Comparison of ENCODE assay signal across 27 cellular contexts in genomic region chr15:76134537-76134936, GRCh38.
"Had no signal": no experiment of that assay in that cellular context is flagged by ENCODE, and none has a peak within 500 bp of the region (broad histone marks: within the 10 kb centered on the region; RNA-seq: fewer than 3 reads in every experiment).

No MANE protein-coding gene starts in this region.

- H3K27me3 ChIP-seq: left lung, neural progenitor cell, neutrophil, right atrium auricular region, suprapubic skin, upper lobe of right lung had no signal

- H2AFZ ChIP-seq: neural progenitor cell, parathyroid adenoma had no signal

- H3K79me2 ChIP-seq: parathyroid adenoma had no signal

- H3K36me3 ChIP-seq: left lung, lower lobe of right lung, neural progenitor cell, neutrophil, right atrium auricular region, suprapubic skin, thoracic aorta, tibial artery, upper lobe of right lung had no signal

- H3K27ac Mint-ChIP-seq: natural killer cell; nephron progenitor cell; neural progenitor cell; stimulated activated naive CD8-positive, alpha-beta T cell treated with anti-CD3 and anti-CD28 coated beads, Interleukin-15, Interleukin-2, amounts not matched to agents 100 ng/mL and 50 ng/mL, for 24 hours had no signal

- H3K9me3 Mint-ChIP-seq: natural killer cell, nephron progenitor cell, neural progenitor cell had no signal

- H3K36me3 Mint-ChIP-seq: natural killer cell, neural progenitor cell had no signal

- H3K9ac ChIP-seq: neural progenitor cell, parathyroid adenoma had no signal

- H3K27ac ChIP-seq: left lung, lower lobe of right lung, neural progenitor cell, neutrophil, parathyroid adenoma, psoas muscle, right atrium auricular region, skin epidermis, suprapubic skin, thoracic aorta, tibial artery, upper lobe of right lung had no signal

- DNase-seq: hippocampal formation; kidney; left colon; left lung; lower lobe of right lung; mammary epithelial cell; mesenchymal stem cell; natural killer cell; nephron progenitor cell; occipital lobe; psoas muscle; stimulated activated CD4-positive, alpha-beta T cell treated with anti-CD3 and anti-CD28 coated beads, Interleukin-12 subunit alpha, Interleukin-12 subunit beta, amount 100 ng/mL, for 4 hours; stimulated activated CD4-positive, alpha-beta T cell treated with anti-CD3 and anti-CD28 coated beads, Interleukin-15, amount 100 ng/mL, for 24 hours; stimulated activated CD4-positive, alpha-beta T cell treated with anti-CD3 and anti-CD28 coated beads, Interleukin-2, amount 100 ng/mL, for 24 hours; stimulated activated CD4-positive, alpha-beta T cell treated with anti-CD3 and anti-CD28 coated beads, Interleukin-4, amount 100 ng/mL, for 1 hour; stimulated activated naive CD4-positive, alpha-beta T cell; tibial artery; upper lobe of right lung had no signal

- H3K9me3 ChIP-seq: left lung, lower lobe of right lung, neutrophil, psoas muscle, right atrium auricular region, suprapubic skin, thoracic aorta, tibial artery, upper lobe of right lung had no signal

- H3K4me3 Mint-ChIP-seq: natural killer cell; nephron progenitor cell; neural progenitor cell; stimulated activated naive CD8-positive, alpha-beta T cell treated with anti-CD3 and anti-CD28 coated beads, Interleukin-15, Interleukin-2, amounts not matched to agents 100 ng/mL and 50 ng/mL, for 24 hours had no signal

- H3K4me2 ChIP-seq: neural progenitor cell had no signal

- H3K4me1 Mint-ChIP-seq: natural killer cell, nephron progenitor cell, neural progenitor cell had no signal

- ATAC-seq: left colon, left lung, lower lobe of right lung, natural killer cell, psoas muscle, sciatic nerve, upper lobe of right lung had no signal

- H3K4me1 ChIP-seq: neural progenitor cell, parathyroid adenoma, upper lobe of right lung had no signal

- H3K4me3 ChIP-seq: left lung, lower lobe of right lung, neural progenitor cell, psoas muscle, right atrium auricular region, skin epidermis, suprapubic skin, thoracic aorta, tibial artery, upper lobe of right lung had no signal
